In genomic region chr15:88638626-88639372, GRCh38 we compare ENCODE assay signal across 1 cellular context.
TF ChIP-seq lines count a peak whose summit lies in the region.

Gene ISG20, plus strand, starts transcription at chr15:88639016. Its CDS starts 351 bp downstream, at chr15:88639367.

TF ChIP-seq in HepG2, 621 proteins besides CTCF, POLR2A, EP300 and RAD21 (continued from another document and continues in another):
- TF ChIP-seq, protein P1, sequence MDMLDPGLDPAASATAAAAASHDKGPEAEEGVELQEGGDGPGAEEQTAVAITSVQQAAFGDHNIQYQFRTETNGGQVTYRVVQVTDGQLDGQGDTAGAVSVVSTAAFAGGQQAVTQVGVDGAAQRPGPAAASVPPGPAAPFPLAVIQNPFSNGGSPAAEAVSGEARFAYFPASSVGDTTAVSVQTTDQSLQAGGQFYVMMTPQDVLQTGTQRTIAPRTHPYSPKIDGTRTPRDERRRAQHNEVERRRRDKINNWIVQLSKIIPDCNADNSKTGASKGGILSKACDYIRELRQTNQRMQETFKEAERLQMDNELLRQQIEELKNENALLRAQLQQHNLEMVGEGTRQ (IDR thresholded peaks at IDR 0.05; ENCODE audit: low read depth, low read length): peak; percentile 75
- TF ChIP-seq, protein P1 (CRISPR knock-in tag; IDR thresholded peaks at IDR 0.05; ENCODE audit: borderline replicate concordance): peak; percentile 90
- TF ChIP-seq JDP2 (CRISPR knock-in tag; IDR thresholded peaks at IDR 0.05; ENCODE audit: borderline replicate concordance): no peak; the same call in 1 of the 2 replicates
- TF ChIP-seq ZBTB44 (CRISPR knock-in tag; IDR thresholded peaks at IDR 0.05): no peak
- TF ChIP-seq UBTF (CRISPR knock-in tag; IDR thresholded peaks at IDR 0.05): peak; percentile 92
- no peak; the same call in 1 of the 2 replicates for TF ChIP-seq CBX5 (CRISPR knock-in tag; IDR thresholded peaks at IDR 0.05; ENCODE audit: borderline replicate concordance)
- TF ChIP-seq SIX4 (CRISPR knock-in tag; IDR thresholded peaks at IDR 0.05): no peak
- TF ChIP-seq, protein P2, sequence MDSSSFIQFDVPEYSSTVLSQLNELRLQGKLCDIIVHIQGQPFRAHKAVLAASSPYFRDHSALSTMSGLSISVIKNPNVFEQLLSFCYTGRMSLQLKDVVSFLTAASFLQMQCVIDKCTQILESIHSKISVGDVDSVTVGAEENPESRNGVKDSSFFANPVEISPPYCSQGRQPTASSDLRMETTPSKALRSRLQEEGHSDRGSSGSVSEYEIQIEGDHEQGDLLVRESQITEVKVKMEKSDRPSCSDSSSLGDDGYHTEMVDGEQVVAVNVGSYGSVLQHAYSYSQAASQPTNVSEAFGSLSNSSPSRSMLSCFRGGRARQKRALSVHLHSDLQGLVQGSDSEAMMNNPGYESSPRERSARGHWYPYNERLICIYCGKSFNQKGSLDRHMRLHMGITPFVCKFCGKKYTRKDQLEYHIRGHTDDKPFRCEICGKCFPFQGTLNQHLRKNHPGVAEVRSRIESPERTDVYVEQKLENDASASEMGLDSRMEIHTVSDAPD (CRISPR knock-in tag; IDR thresholded peaks at IDR 0.05): no peak
- peak; percentile 38 for TF ChIP-seq PHF5A (CRISPR knock-in tag; IDR thresholded peaks at IDR 0.05; ENCODE audit: low read depth, unreplicated experiment)
- TF ChIP-seq ZNF703 (CRISPR knock-in tag; IDR thresholded peaks at IDR 0.05; ENCODE audit: borderline replicate concordance): no peak
- no peak for TF ChIP-seq SUZ12 (IDR thresholded peaks at IDR 0.05; ENCODE audit: low read depth, low read length)
- TF ChIP-seq ZNF234 (CRISPR knock-in tag; conservative IDR thresholded peaks at IDR 0.05): no peak
- TF ChIP-seq U2AF2 (IDR thresholded peaks at IDR 0.05; ENCODE audit: low read depth, low read length): no peak
- no peak; the same call in 1 of the 2 replicates for TF ChIP-seq MAF1 (CRISPR knock-in tag; IDR thresholded peaks at IDR 0.05; ENCODE audit: borderline replicate concordance)
- peak; percentile 53; the same call in 1 of the 2 replicates for TF ChIP-seq NFKB2 (CRISPR knock-in tag; IDR thresholded peaks at IDR 0.05; ENCODE audit: borderline replicate concordance)
- TF ChIP-seq SCMH1 (CRISPR knock-in tag; IDR thresholded peaks at IDR 0.05; ENCODE audit: borderline replicate concordance): no peak
- no peak for TF ChIP-seq ZNF607 (CRISPR knock-in tag; IDR thresholded peaks at IDR 0.05; ENCODE audit: borderline replicate concordance)
- TF ChIP-seq, protein P3, sequence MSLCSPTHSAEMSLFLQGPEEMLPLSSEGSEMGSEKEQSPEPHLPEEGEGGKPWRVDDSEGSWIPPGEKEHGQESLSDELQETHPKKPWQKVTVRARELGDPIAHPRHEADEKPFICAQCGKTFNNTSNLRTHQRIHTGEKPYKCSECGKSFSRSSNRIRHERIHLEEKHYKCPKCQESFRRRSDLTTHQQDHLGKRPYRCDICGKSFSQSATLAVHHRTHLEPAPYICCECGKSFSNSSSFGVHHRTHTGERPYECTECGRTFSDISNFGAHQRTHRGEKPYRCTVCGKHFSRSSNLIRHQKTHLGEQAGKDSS (CRISPR knock-in tag; IDR thresholded peaks at IDR 0.05; ENCODE audit: borderline replicate concordance, low read depth): no peak; the same call in none of the 2 replicates
- TF ChIP-seq SRSF1 (optimal IDR thresholded peaks at IDR 0.05; ENCODE audit: low read depth, low read length): no peak
- TF ChIP-seq ARNT2 (CRISPR knock-in tag; IDR thresholded peaks at IDR 0.05; ENCODE audit: low read depth): peak; percentile 78; the same call in 1 of the 2 replicates
- peak; percentile 73 for TF ChIP-seq AGO1 (IDR thresholded peaks at IDR 0.05; ENCODE audit: low read depth, low read length, poor library complexity, severe bottlenecking)
- no peak for TF ChIP-seq ZNF782 (CRISPR knock-in tag; IDR thresholded peaks at IDR 0.05; ENCODE audit: borderline replicate concordance)
- no peak for TF ChIP-seq CBX1 (IDR thresholded peaks at IDR 0.05; ENCODE audit: low read depth)
- TF ChIP-seq KLF9 (CRISPR knock-in tag; IDR thresholded peaks at IDR 0.05; ENCODE audit: low read depth): no peak
- no peak for TF ChIP-seq PTBP1 (IDR thresholded peaks at IDR 0.05; ENCODE audit: low read depth, low read length, poor library complexity, severe bottlenecking)
- peak; percentile 15; the same call in 1 of the 2 replicates for TF ChIP-seq ZBTB21 (CRISPR knock-in tag; IDR thresholded peaks at IDR 0.05)
- TF ChIP-seq TSC22D2 (CRISPR knock-in tag; IDR thresholded peaks at IDR 0.05; ENCODE audit: borderline replicate concordance): no peak
- no peak for TF ChIP-seq ATM (IDR thresholded peaks at IDR 0.05; ENCODE audit: borderline replicate concordance)
- no peak for TF ChIP-seq SYNCRIP (IDR thresholded peaks at IDR 0.05; ENCODE audit: insufficient read depth, low read depth, low read length)
- TF ChIP-seq, protein P4, sequence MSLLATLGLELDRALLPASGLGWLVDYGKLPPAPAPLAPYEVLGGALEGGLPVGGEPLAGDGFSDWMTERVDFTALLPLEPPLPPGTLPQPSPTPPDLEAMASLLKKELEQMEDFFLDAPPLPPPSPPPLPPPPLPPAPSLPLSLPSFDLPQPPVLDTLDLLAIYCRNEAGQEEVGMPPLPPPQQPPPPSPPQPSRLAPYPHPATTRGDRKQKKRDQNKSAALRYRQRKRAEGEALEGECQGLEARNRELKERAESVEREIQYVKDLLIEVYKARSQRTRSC (CRISPR knock-in tag; IDR thresholded peaks at IDR 0.05; ENCODE audit: low read depth): no peak; the same call in 1 of the 2 replicates
- no peak for TF ChIP-seq BRCA1 (CRISPR knock-in tag; IDR thresholded peaks at IDR 0.05)
- TF ChIP-seq TEAD3 (CRISPR knock-in tag; optimal IDR thresholded peaks at IDR 0.05; ENCODE audit: borderline replicate concordance): peak; percentile 65
- 0 out of 2 replicates have a peak, but pooled peaks have one; percentile 36 for TF ChIP-seq ZNF160 (CRISPR knock-in tag; IDR thresholded peaks at IDR 0.05)
- peak; percentile 89; the same call in 1 of the 2 replicates for TF ChIP-seq TFAP4 (IDR thresholded peaks at IDR 0.05; ENCODE audit: borderline replicate concordance, low read depth)
- TF ChIP-seq, protein P5, sequence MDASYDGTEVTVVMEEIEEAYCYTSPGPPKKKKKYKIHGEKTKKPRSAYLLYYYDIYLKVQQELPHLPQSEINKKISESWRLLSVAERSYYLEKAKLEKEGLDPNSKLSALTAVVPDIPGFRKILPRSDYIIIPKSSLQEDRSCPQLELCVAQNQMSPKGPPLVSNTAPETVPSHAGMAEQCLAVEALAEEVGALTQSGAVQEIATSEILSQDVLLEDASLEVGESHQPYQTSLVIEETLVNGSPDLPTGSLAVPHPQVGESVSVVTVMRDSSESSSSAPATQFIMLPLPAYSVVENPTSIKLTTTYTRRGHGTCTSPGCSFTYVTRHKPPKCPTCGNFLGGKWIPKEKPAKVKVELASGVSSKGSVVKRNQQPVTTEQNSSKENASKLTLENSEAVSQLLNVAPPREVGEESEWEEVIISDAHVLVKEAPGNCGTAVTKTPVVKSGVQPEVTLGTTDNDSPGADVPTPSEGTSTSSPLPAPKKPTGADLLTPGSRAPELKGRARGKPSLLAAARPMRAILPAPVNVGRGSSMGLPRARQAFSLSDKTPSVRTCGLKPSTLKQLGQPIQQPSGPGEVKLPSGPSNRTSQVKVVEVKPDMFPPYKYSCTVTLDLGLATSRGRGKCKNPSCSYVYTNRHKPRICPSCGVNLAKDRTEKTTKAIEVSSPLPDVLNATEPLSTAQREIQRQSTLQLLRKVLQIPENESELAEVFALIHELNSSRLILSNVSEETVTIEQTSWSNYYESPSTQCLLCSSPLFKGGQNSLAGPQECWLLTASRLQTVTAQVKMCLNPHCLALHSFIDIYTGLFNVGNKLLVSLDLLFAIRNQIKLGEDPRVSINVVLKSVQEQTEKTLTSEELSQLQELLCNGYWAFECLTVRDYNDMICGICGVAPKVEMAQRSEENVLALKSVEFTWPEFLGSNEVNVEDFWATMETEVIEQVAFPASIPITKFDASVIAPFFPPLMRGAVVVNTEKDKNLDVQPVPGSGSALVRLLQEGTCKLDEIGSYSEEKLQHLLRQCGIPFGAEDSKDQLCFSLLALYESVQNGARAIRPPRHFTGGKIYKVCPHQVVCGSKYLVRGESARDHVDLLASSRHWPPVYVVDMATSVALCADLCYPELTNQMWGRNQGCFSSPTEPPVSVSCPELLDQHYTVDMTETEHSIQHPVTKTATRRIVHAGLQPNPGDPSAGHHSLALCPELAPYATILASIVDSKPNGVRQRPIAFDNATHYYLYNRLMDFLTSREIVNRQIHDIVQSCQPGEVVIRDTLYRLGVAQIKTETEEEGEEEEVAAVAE (CRISPR knock-in tag; IDR thresholded peaks at IDR 0.05; ENCODE audit: borderline replicate concordance): 0 out of 2 replicates have a peak, but pooled peaks have one; percentile 14
